14 cellular contexts compared by ENCODE assay signal in genomic region chr17:78771758-78772382, GRCh38. TPM values are rescaled to one million over a fixed set of nuclear protein-coding genes. Genes with fewer than 3 reads are reported as not detected.
DNase-seq lines count a peak whose midpoint lies in the region; ATAC-seq, FAIRE-seq and TF ChIP-seq lines count a peak whose summit lies in the region.
"Had no signal": no experiment of that assay in that cellular context is flagged by ENCODE, and none has a peak within 500 bp of the region (broad histone marks: within the 10 kb centered on the region; RNA-seq: fewer than 3 reads in every experiment).

No MANE protein-coding gene starts in this region.

- no peak for DNase-seq in activated CD4-positive, CD25-positive, alpha-beta regulatory T cell treated with anti-CD3 and anti-CD28 coated beads, Interleukin-2, amount 50 U/mL, for 72 hours
- DNase-seq in GM12878 (ENCODE audit: low read depth, low spot score) (peak; percentile 82), spleen (no peak), AG08395 (ENCODE audit: low spot score) (no peak), HCEC 1CT (no peak), breast epithelium (ENCODE audit: low spot score in 2 of 2) (no peak)
- DNase-seq: H9, islet precursor cell, NCI-H524, SIG-M5 had no signal

- H3K4me2 ChIP-seq in KMS-11, result peak overlapping the region; percentile 60
- H3K4me2 ChIP-seq in GM12878 (ENCODE audit: control insufficient read depth, insufficient read depth), result peak overlapping the region; percentile 85

- no peak overlapping the region for H2AFZ ChIP-seq in KMS-11 (ENCODE audit: low read depth)
- H2AFZ ChIP-seq in GM12878 (ENCODE audit: control insufficient read depth, low read depth, low read length), result no peak overlapping the region
- H2AFZ ChIP-seq: parathyroid adenoma had no signal

- H3K9ac ChIP-seq in KMS-11, result peak overlapping the region; percentile 21
- peak overlapping the region; percentile 77 for H3K9ac ChIP-seq in GM12878 (ENCODE audit: control insufficient read depth, insufficient read depth, low read length)
- H3K9ac ChIP-seq: parathyroid adenoma had no signal

- RAD21 ChIA-PET in GM12878 (lab: Charles Lee; ENCODE audit: unreplicated experiment), result interaction anchor here (0.8 to 3.5 kb wide), 13 partner anchors 8 to 66 kb away, joined by 3 to 24 read pairs (median 4); partner anchors contain the start of gene CYTH1

- no peak for TF ChIP-seq CTCF in KMS-11 (conservative IDR thresholded peaks at IDR 0.05; ENCODE audit: low read depth, low read length)
- no peak for TF ChIP-seq CTCF in GM12878 (IDR thresholded peaks at IDR 0.05 in 2 of 3, conservative IDR thresholded peaks at IDR 0.05 in 1 of 3; ENCODE audit: control insufficient read depth in 2 of 3, extremely low read depth in 1 of 3, insufficient read depth in 1 of 3, low read depth in 3 of 3, low read length in 3 of 3)
- no peak for TF ChIP-seq CTCF in spleen (IDR thresholded peaks at IDR 0.05 in 8 of 11, conservative IDR thresholded peaks at IDR 0.05 in 3 of 11)
- TF ChIP-seq CTCF in breast epithelium (IDR thresholded peaks at IDR 0.05), result no peak

- SMC1A ChIA-PET in GM12878 (lab: Charles Lee; ENCODE audit: uncharacterized antibody, unreplicated experiment), result interaction anchor here (1.1 to 6.4 kb wide), 8 partner anchors 14 to 64 kb away, joined by 3 to 52 read pairs (median 4); no protein-coding TSS in a partner anchor

- in situ Hi-C loops in GM12878 (cut with MboI), result no loop called here

- BruUV-seq in GM12878 (replicated peaks; lab: Mats Ljungman, UMichigan), result no TSS peak

- H3K4me1 ChIP-seq in KMS-11 (ENCODE audit: low read depth, poor library complexity, severe bottlenecking) (peaks cover 100% of the 10 kb centered on the region), GM12878 (ENCODE audit: control insufficient read depth, insufficient read depth, low read length) (peaks cover 61% of the 10 kb centered on the region), spleen (peaks cover 71 to 100% (median 98%) of the 10 kb centered on the region in 6 donors), breast epithelium (no peaks in the 10 kb centered on the region)
- H3K4me1 ChIP-seq: parathyroid adenoma had no signal

- TF ChIP-seq POLR2A in GM12878 (IDR thresholded peaks at IDR 0.05; ENCODE audit: low read depth, low read length) (no peak), spleen (IDR thresholded peaks at IDR 0.05) (no peak), breast epithelium (IDR thresholded peaks at IDR 0.05) (no peak)

- H3K36me3 ChIP-seq in KMS-11 (ENCODE audit: insufficient read depth) (no peaks in the 10 kb centered on the region), GM12878 (ENCODE audit: control insufficient read depth in 2 of 2, insufficient read depth in 2 of 2, low read length in 1 of 2) (peaks cover 0 to 8% of the 10 kb centered on the region in 2 experiments; a peak in 2 of 4 replicates), spleen (peaks cover 0 to 12% (median 0%) of the 10 kb centered on the region in 6 donors), breast epithelium (no peaks in the 10 kb centered on the region)
- H3K36me3 ChIP-seq: thoracic aorta had no signal

- H3K9me3 ChIP-seq in GM12878 (replicated peaks; ENCODE audit: control insufficient read depth, insufficient read depth, low read length) (no peaks in the 10 kb centered on the region), spleen (no peaks in the 10 kb centered on the region), breast epithelium (no peaks in the 10 kb centered on the region)
- H3K9me3 ChIP-seq: thoracic aorta had no signal

- H4K20me1 ChIP-seq in KMS-11 (ENCODE audit: insufficient read depth) (no peaks in the 10 kb centered on the region), GM12878 (ENCODE audit: control insufficient read depth, insufficient read depth) (no peaks in the 10 kb centered on the region; the same call in 1 of the 2 replicates)

- peak; percentile 45 to 54 for ATAC-seq in activated CD4-positive, CD25-positive, alpha-beta regulatory T cell treated with anti-CD3 and anti-CD28 coated beads, Interleukin-2, amount 50 U/mL, for 24 hours
- ATAC-seq in GM12878, result peak; percentile 46

- H3K4me3 ChIP-seq in KMS-11 (IDR thresholded peaks at IDR 0.05; ENCODE audit: insufficient read depth, low read depth, low read length), result no peak overlapping the region
- peak overlapping the region; percentile 51 for H3K4me3 ChIP-seq in GM12878
- H3K4me3 ChIP-seq in spleen, result peak overlapping the region in 3 of 8 donors; percentile 2 to 44 (median 16)
- H3K4me3 ChIP-seq in breast epithelium, result no peak overlapping the region
- H3K4me3 ChIP-seq: thoracic aorta had no signal

- CTCF ChIA-PET in GM12878 (lab: Yijun Ruan, JAX), result interaction anchor here (0.8 to 7.0 kb wide), 4 partner anchors 12 to 65 kb away, joined by 3 to 76 read pairs (median 6); no protein-coding TSS in a partner anchor

- TF ChIP-seq EP300 in GM12878 (IDR thresholded peaks at IDR 0.05; ENCODE audit: borderline replicate concordance in 1 of 2, control insufficient read depth in 1 of 2, low read depth in 2 of 2, low read length in 2 of 2), result peak; percentile 83 to 91

- no peaks in the 10 kb centered on the region for H3K27me3 ChIP-seq in KMS-11 (ENCODE audit: insufficient read depth, low read depth)
- no peaks in the 10 kb centered on the region for H3K27me3 ChIP-seq in GM12878 (replicated peaks in 1 of 2; ENCODE audit: control insufficient read depth in 2 of 2, insufficient read depth in 2 of 2, low read length in 1 of 2)
- no peaks in the 10 kb centered on the region for H3K27me3 ChIP-seq in spleen (replicated peaks in 1 of 7)
- H3K27me3 ChIP-seq in breast epithelium, result no peaks in the 10 kb centered on the region

- peak overlapping the region; percentile 89 for H3K27ac ChIP-seq in KMS-11
- peak overlapping the region; percentile 97 for H3K27ac ChIP-seq in GM12878 (ENCODE audit: control insufficient read depth, insufficient read depth)
- peak overlapping the region; percentile 23 to 99 (median 92) for H3K27ac ChIP-seq in spleen
- H3K27ac ChIP-seq in breast epithelium, result peak overlapping the region in 1 of 2 donors; percentile 29
- H3K27ac ChIP-seq: parathyroid adenoma, thoracic aorta had no signal

- H3K79me2 ChIP-seq in KMS-11 (ENCODE audit: insufficient read depth, low read depth), result peaks cover 100% of the 10 kb centered on the region
- peaks cover 97% of the 10 kb centered on the region for H3K79me2 ChIP-seq in GM12878 (ENCODE audit: control insufficient read depth, insufficient read depth, low read length)

- WGBS in GM12878 (ENCODE audit: insufficient coverage, insufficient replicate concordance, low lambda C conversion rate, missing lambda C conversion rate), result under 1% methylated on average over 6 of the region's 6 CpGs
- 11 to 26% (median 21%) methylated on average over 6 of the region's 6 CpGs for WGBS in spleen, 5 donors

- POLR2A ChIA-PET in GM12878 (lab: Charles Lee), result interaction anchor here (0.6 to 12.8 kb wide), 10 partner anchors 8 to 1777 kb away, joined by 3 to 131 read pairs (median 6); no protein-coding TSS in a partner anchor

- FAIRE-seq in GM12878 (lab: Jason Lieb, UNC), result peak; percentile 65

- intact Hi-C loops in GM12878 (cut with micrococcal nuclease; ENCODE audit: unreplicated experiment), result no loop called here
- intact Hi-C loops in spleen (cut with DNase I; ENCODE audit: low total_unique reads), result no loop called here
- intact Hi-C loops in breast epithelium (cut with DNase I; ENCODE audit: low total_unique reads), result no loop called here

- no peak for TF ChIP-seq RAD21 in GM12878 (IDR thresholded peaks at IDR 0.05; ENCODE audit: insufficient read depth, low read depth, low read length)

TF ChIP-seq in GM12878, 131 proteins besides CTCF, POLR2A, EP300 and RAD21 (continues in another document):
- TF ChIP-seq MTA2 (IDR thresholded peaks at IDR 0.05; ENCODE audit: low read depth) (peak; percentile 99), IRF4 (IDR thresholded peaks at IDR 0.05; ENCODE audit: low read depth, low read length) (0 out of 2 replicates have a peak, but pooled peaks have one; percentile 30), FOXM1 (IDR thresholded peaks at IDR 0.05; ENCODE audit: low read depth, low read length) (peak; percentile 98), MYC (IDR thresholded peaks at IDR 0.05; ENCODE audit: insufficient read depth, insufficient read length, insufficient replicate concordance, low read length, severe bottlenecking) (no peak), BCL11A (IDR thresholded peaks at IDR 0.05; ENCODE audit: low read depth, low read length) (peak; percentile 87), BACH1 (IDR thresholded peaks at IDR 0.05; ENCODE audit: borderline replicate concordance) (peak; percentile 77; the same call in 1 of the 2 replicates), RUNX3 (IDR thresholded peaks at IDR 0.05; ENCODE audit: low read length) (peak; percentile 87), SRF (IDR thresholded peaks at IDR 0.05; ENCODE audit: low read depth in 2 of 2, low read length in 2 of 2) (peak in 1 of 2 experiments; percentile 54; a peak in 1 of 4 replicates), KAT2A (conservative IDR thresholded peaks at IDR 0.05; ENCODE audit: control insufficient read depth, low read depth, low read length) (no peak), BHLHE40 (IDR thresholded peaks at IDR 0.05; ENCODE audit: borderline replicate concordance in 1 of 2, low read depth in 2 of 2, low read length in 1 of 2) (0 out of 4 replicates have a peak, but pooled peaks of 1 of the 2 experiments have one; percentile 23), HCFC1 (IDR thresholded peaks at IDR 0.05; ENCODE audit: low read length) (no peak), JUNB (IDR thresholded peaks at IDR 0.05) (peak; percentile 69)

RNA-seq across cellular contexts. Expression of gene CYTH1, which starts 10.2 kb away (rescaled TPM):
- 559 and 619 TPM in 2 replicates for total RNA-seq in GM12878 (2013; cell fraction: nucleolus; rRNA removed)
- total RNA-seq in GM12878 (2014; rRNA removed), result 92.6 and 97.8 TPM in 2 replicates
- total RNA-seq in GM12878 (2014; rRNA removed; fragmentation: Illumina TruSeq; extraction: Trizol), result 130 and 134 TPM in 2 replicates
- 165 and 167 TPM in 2 replicates for total RNA-seq in GM12878 (2021)
- 88.3 TPM for polyA plus RNA-seq in GM12878 (2011; ENCODE audit: low read depth)
- polyA plus RNA-seq in GM12878 (2011; rRNA removed), result 141 and 188 TPM in 2 replicates
- polyA plus RNA-seq in GM12878 (2011; cell fraction: cytosol; rRNA removed), result 170 and 179 TPM in 2 replicates
- 778 and 997 TPM in 2 replicates for polyA plus RNA-seq in GM12878 (2011; cell fraction: nucleus; rRNA removed)
- polyA plus RNA-seq in GM12878 (2012), result 136 and 161 TPM in 2 replicates
- 160 and 179 TPM in 2 replicates for polyA plus RNA-seq in GM12878 (2014; fragmentation: Illumina TruSeq; extraction: Trizol)
- 10 to 100 TPM in 1 of 2 experiments, 1 to 10 TPM in 1; 6.6 to 11.8 TPM for polyA plus RNA-seq in GM12878 (2014; fragmentation: Nextera tagmentation; extraction: Ambion mirVana)
- 162 and 172 TPM in 2 replicates for polyA plus RNA-seq in GM12878 (2014; rRNA removed)
- 100 to 1,000 TPM; 138 to 153 TPM for polyA plus RNA-seq in GM12878 (2016; fragmentation: Nextera tagmentation; extraction: Ambion mirVana)
- 135 and 140 TPM in 2 replicates for polyA minus RNA-seq in GM12878 (2011; rRNA and poly(A)+ RNA removed)
- polyA minus RNA-seq in GM12878 (2011; cell fraction: cytosol; rRNA and poly(A)+ RNA removed), result 38.6 and 44.8 TPM in 2 replicates
- polyA minus RNA-seq in GM12878 (2011; cell fraction: nucleus; rRNA and poly(A)+ RNA removed), result 165 and 192 TPM in 2 replicates
- total RNA-seq in spleen, result 100 to 1,000 TPM; 119 to 169 (median 138) TPM
- polyA plus RNA-seq in spleen, result 100 to 1,000 TPM in 1 of 3 donors, 10 to 100 TPM in 2; 66.9 to 102 (median 79.4) TPM
- 10 to 100 TPM; 49.5 to 64.8 (median 50.7) TPM for total RNA-seq in breast epithelium
